1 cellular context compared by ENCODE assay signal in genomic region chr14:24232121-24232644, GRCh38.
TF ChIP-seq lines count a peak whose summit lies in the region.

Gene NEDD8, minus strand, starts transcription at chr14:24232367. Its CDS starts 100 bp downstream, at chr14:24232267.

TF ChIP-seq in K562, 482 proteins besides CTCF, POLR2A, EP300 and RAD21 (continued from another document):
- TF ChIP-seq SUPT5H (IDR thresholded peaks at IDR 0.05) (peak; percentile 55; the same call in 1 of the 2 replicates), THAP12 (CRISPR knock-in tag; IDR thresholded peaks at IDR 0.05) (no peak), EGR1 (conservative IDR thresholded peaks at IDR 0.05) (0 out of 2 replicates have a peak, but pooled peaks have one; percentile 12), ZNF639 (CRISPR knock-in tag; conservative IDR thresholded peaks at IDR 0.05 in 1 of 2, IDR thresholded peaks at IDR 0.05 in 1 of 2) (peak in 1 of 2 experiments; percentile 65; a peak in 1 of 4 replicates), ZFP91 (CRISPR knock-in tag; IDR thresholded peaks at IDR 0.05) (no peak), HCFC1 (IDR thresholded peaks at IDR 0.05; ENCODE audit: low read depth, low read length) (peak; percentile 95), FUS (optimal IDR thresholded peaks at IDR 0.05; ENCODE audit: low read depth, low read length) (no peak), ZNF780A (CRISPR knock-in tag; IDR thresholded peaks at IDR 0.05) (no peak), ZBTB40 (IDR thresholded peaks at IDR 0.05) (no peak), ZBTB40 (CRISPR knock-in tag; IDR thresholded peaks at IDR 0.05) (no peak), CREBBP (IDR thresholded peaks at IDR 0.05; ENCODE audit: low read depth, low read length) (no peak), BCL6 (CRISPR knock-in tag; IDR thresholded peaks at IDR 0.05) (no peak), IRF1 (CRISPR knock-in tag; IDR thresholded peaks at IDR 0.05; ENCODE audit: borderline replicate concordance) (no peak), SP2 (IDR thresholded peaks at IDR 0.05; ENCODE audit: extremely low read depth, low read depth, low read length, poor library complexity, severe bottlenecking) (no peak)
